In the genomic region with DNA sequence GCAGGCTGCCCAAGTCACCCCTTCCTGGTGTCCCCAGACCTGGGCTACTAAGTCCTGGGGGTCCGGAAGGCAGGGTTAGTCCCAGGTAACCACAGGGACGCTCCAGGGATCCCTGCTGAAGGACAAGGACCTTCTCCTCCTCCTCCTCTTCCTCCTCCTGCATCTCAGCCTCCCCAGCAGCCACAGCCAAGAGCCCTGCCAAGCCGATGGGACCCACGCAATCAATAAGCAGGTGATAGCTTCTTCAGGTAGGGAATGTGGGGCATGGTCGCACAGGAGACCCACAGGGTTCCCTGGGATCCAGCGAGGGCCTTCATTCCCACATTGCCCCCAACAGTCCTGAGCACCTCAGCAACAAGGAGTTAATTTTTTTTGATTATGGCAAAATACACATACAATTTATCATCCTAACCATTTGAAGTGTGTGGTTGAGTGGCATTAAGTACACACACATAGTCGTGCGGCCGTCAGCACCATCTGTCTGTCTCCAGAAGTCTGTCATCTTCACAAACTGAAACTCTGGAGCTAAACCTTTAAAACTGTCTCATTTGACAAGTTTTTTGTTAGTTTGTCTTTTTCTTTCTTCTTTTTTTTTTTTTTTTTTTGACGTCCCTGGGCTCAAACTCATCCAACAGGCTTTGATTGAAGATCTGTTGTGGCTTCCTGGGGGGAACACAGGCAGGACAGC, we compare ENCODE assay signal across 11 cellular contexts. TPM values are rescaled to one million over a fixed set of nuclear protein-coding genes. Genes with fewer than 3 reads are reported as not detected.
DNase-seq lines count a peak whose midpoint lies in the region; ATAC-seq and TF ChIP-seq lines count a peak whose summit lies in the region.
"Had no signal": no experiment of that assay in that cellular context is flagged by ENCODE, and none has a peak within 500 bp of the region (broad histone marks: within the 10 kb centered on the region; RNA-seq: fewer than 3 reads in every experiment).

No MANE protein-coding gene starts in this region.

- peak overlapping the region in 1 of 4 donors; percentile 19 for H3K4me3 Mint-ChIP-seq in CD4-positive, CD25-positive, alpha-beta regulatory T cell
- H3K4me3 Mint-ChIP-seq in activated naive CD8-positive, alpha-beta T cell treated with anti-CD3 and anti-CD28 coated beads, Interleukin-2, amount 10 ng/mL, durations not matched to agents 7 days and 5 days = no peak overlapping the region

- POLR2A ChIA-PET in activated naive CD8-positive, alpha-beta T cell treated with anti-CD3 and anti-CD28 coated beads, Interleukin-2, amount 10 ng/mL, durations not matched to agents 7 days and 5 days (lab: Charles Lee) = no interaction called here

- H3K36me3 ChIP-seq in CD4-positive, CD25-positive, alpha-beta regulatory T cell (ENCODE audit: control insufficient read depth, insufficient read depth, low read length) = no peaks in the 10 kb centered on the region
- H3K36me3 ChIP-seq in DND-41 (ENCODE audit: insufficient read depth, low read length) (no peaks in the 10 kb centered on the region), osteoblast (ENCODE audit: insufficient read depth, low read length) (no peaks in the 10 kb centered on the region)

- DNase-seq in CD4-positive, CD25-positive, alpha-beta regulatory T cell = no peak
- DNase-seq in DND-41 (no peak), osteoblast (ENCODE audit: insufficient read length, low spot score, missing footprints) (peak; percentile 72), COLO668 (lab: John Stamatoyannopoulos, UW; ENCODE audit: unreplicated experiment) (no peak)
- no peak for DNase-seq in activated naive CD8-positive, alpha-beta T cell treated with anti-CD3 and anti-CD28 coated beads, Interleukin-2, amount 10 ng/mL, durations not matched to agents 7 days and 5 days
- DNase-seq: NCI-H526 treated with DMSO at 0.1 percent for 48 hours had no signal

- peak overlapping the region; percentile 31 for H3K9ac ChIP-seq in DND-41 (ENCODE audit: low read depth, low read length)

- H3K79me2 ChIP-seq in DND-41 (ENCODE audit: insufficient read depth, low read length) (no peaks in the 10 kb centered on the region), osteoblast (ENCODE audit: insufficient read depth, low read length) (no peaks in the 10 kb centered on the region)

- H3K9me3 ChIP-seq in CD4-positive, CD25-positive, alpha-beta regulatory T cell (ENCODE audit: control insufficient read depth in 2 of 2, low read length in 2 of 2) = no peaks in the 10 kb centered on the region
- H3K9me3 ChIP-seq in DND-41 (ENCODE audit: insufficient read depth, low read length, severe bottlenecking) = no peaks in the 10 kb centered on the region
- no peaks in the 10 kb centered on the region for H3K9me3 ChIP-seq in osteoblast (ENCODE audit: low read depth, low read length)

- no peak for TF ChIP-seq CTCF in DND-41 (IDR thresholded peaks at IDR 0.05; ENCODE audit: borderline replicate concordance, extremely low read depth, low read length, poor library complexity, severe bottlenecking)
- TF ChIP-seq CTCF in osteoblast (IDR thresholded peaks at IDR 0.05; ENCODE audit: extremely low read depth, low read depth, low read length) = no peak

- H2AFZ ChIP-seq in DND-41 (ENCODE audit: low read depth, low read length) (0 out of 2 replicates have a peak overlapping the region, but pooled peaks have one; percentile 14), osteoblast (ENCODE audit: low read length) (no peak overlapping the region)

- ATAC-seq in CD4-positive, CD25-positive, alpha-beta regulatory T cell (ENCODE audit: low read depth in 2 of 2) = no peak
- no peak for ATAC-seq in DND-41 (ENCODE audit: insufficient read depth, low read depth)
- no peak for ATAC-seq in activated naive CD8-positive, alpha-beta T cell treated with anti-CD3 and anti-CD28 coated beads, Interleukin-2, amount 10 ng/mL, durations not matched to agents 7 days and 5 days (ENCODE audit: low read depth)
- no peak for ATAC-seq in GM21737 (IDR thresholded peaks at IDR 0.05; ENCODE audit: unreplicated experiment)
- ATAC-seq in GM19324 (IDR thresholded peaks at IDR 0.05; ENCODE audit: low FRiP score, unreplicated experiment) = no peak
- ATAC-seq in HG03521 (IDR thresholded peaks at IDR 0.05; ENCODE audit: unreplicated experiment) = no peak

- no peaks in the 10 kb centered on the region for H4K20me1 ChIP-seq in DND-41 (ENCODE audit: insufficient read depth, low read length)
- no peaks in the 10 kb centered on the region for H4K20me1 ChIP-seq in osteoblast (ENCODE audit: insufficient read depth, low read length)

- H3K4me2 ChIP-seq in DND-41 (ENCODE audit: insufficient read depth, low read length) (peak overlapping the region; percentile 14), osteoblast (ENCODE audit: insufficient read depth, low read length) (peak overlapping the region; percentile 10)

- peaks cover 7 to 49% (median 19%) of the 10 kb centered on the region in 4 donors for H3K4me1 Mint-ChIP-seq in CD4-positive, CD25-positive, alpha-beta regulatory T cell
- H3K4me1 Mint-ChIP-seq in activated naive CD8-positive, alpha-beta T cell treated with anti-CD3 and anti-CD28 coated beads, Interleukin-2, amount 10 ng/mL, durations not matched to agents 7 days and 5 days = peaks cover 32% of the 10 kb centered on the region

- H3K27me3 ChIP-seq in CD4-positive, CD25-positive, alpha-beta regulatory T cell (ENCODE audit: control insufficient read depth, insufficient read depth, low read length) = no peaks in the 10 kb centered on the region
- H3K27me3 ChIP-seq in DND-41 (ENCODE audit: insufficient read depth, low read length, poor library complexity) (no peaks in the 10 kb centered on the region), osteoblast (ENCODE audit: insufficient read depth, low read length) (no peaks in the 10 kb centered on the region)

- peaks cover 4% of the 10 kb centered on the region for H3K27me3 Mint-ChIP-seq in CD4-positive, CD25-positive, alpha-beta regulatory T cell
- peaks cover 7% of the 10 kb centered on the region for H3K27me3 Mint-ChIP-seq in activated naive CD8-positive, alpha-beta T cell treated with anti-CD3 and anti-CD28 coated beads, Interleukin-2, amount 10 ng/mL, durations not matched to agents 7 days and 5 days

- H3K9me3 Mint-ChIP-seq in CD4-positive, CD25-positive, alpha-beta regulatory T cell = no peaks in the 10 kb centered on the region
- no peaks in the 10 kb centered on the region for H3K9me3 Mint-ChIP-seq in activated naive CD8-positive, alpha-beta T cell treated with anti-CD3 and anti-CD28 coated beads, Interleukin-2, amount 10 ng/mL, durations not matched to agents 7 days and 5 days

- H3K4me1 ChIP-seq in CD4-positive, CD25-positive, alpha-beta regulatory T cell (ENCODE audit: control insufficient read depth, insufficient read depth, low read length, poor library complexity, severe bottlenecking) = peaks cover 51% of the 10 kb centered on the region
- peaks cover 57% of the 10 kb centered on the region for H3K4me1 ChIP-seq in DND-41 (ENCODE audit: insufficient read depth, low read length)
- H3K4me1 ChIP-seq in osteoblast (ENCODE audit: insufficient read depth, low read length) = peaks cover 50% of the 10 kb centered on the region

- H3K27ac ChIP-seq in CD4-positive, CD25-positive, alpha-beta regulatory T cell (ENCODE audit: insufficient read depth, low read length, poor library complexity, severe bottlenecking) = no peak overlapping the region
- H3K27ac ChIP-seq in DND-41 (ENCODE audit: low read length) (peak overlapping the region; percentile 82), osteoblast (ENCODE audit: low read depth, low read length) (peak overlapping the region; percentile 54)

- H3K27ac Mint-ChIP-seq in CD4-positive, CD25-positive, alpha-beta regulatory T cell = peak overlapping the region in 2 of 3 donors; percentile 56 to 62
- peak overlapping the region; percentile 42 for H3K27ac Mint-ChIP-seq in activated naive CD8-positive, alpha-beta T cell treated with anti-CD3 and anti-CD28 coated beads, Interleukin-2, amount 10 ng/mL, durations not matched to agents 7 days and 5 days

- H3K4me3 ChIP-seq in CD4-positive, CD25-positive, alpha-beta regulatory T cell (ENCODE audit: low read depth, low read length) = no peak overlapping the region
- H3K4me3 ChIP-seq in DND-41 (ENCODE audit: low read depth in 1 of 2, low read length in 2 of 2) (no peak overlapping the region), osteoblast (ENCODE audit: insufficient read depth, low read length) (no peak overlapping the region)

- no peaks in the 10 kb centered on the region for H3K36me3 Mint-ChIP-seq in CD4-positive, CD25-positive, alpha-beta regulatory T cell
- no peaks in the 10 kb centered on the region for H3K36me3 Mint-ChIP-seq in activated naive CD8-positive, alpha-beta T cell treated with anti-CD3 and anti-CD28 coated beads, Interleukin-2, amount 10 ng/mL, durations not matched to agents 7 days and 5 days

RNA-seq across cellular contexts. Expression of a gene that starts 12.1 kb away (rescaled TPM):
- total RNA-seq in CD4-positive, CD25-positive, alpha-beta regulatory T cell = 0.39 TPM
- polyA plus RNA-seq in CD4-positive, CD25-positive, alpha-beta regulatory T cell = under 1 TPM in 3 of 4 donors, not detected in 1; 0.30 to 0.39 (median 0.38) TPM
- total RNA-seq in activated naive CD8-positive, alpha-beta T cell treated with anti-CD3 and anti-CD28 coated beads, Interleukin-2, amount 10 ng/mL, durations not matched to agents 7 days and 5 days = under 1 TPM; 0.25 to 0.91 TPM
- 0.59 and 0.72 TPM in 2 replicates for total RNA-seq in osteoblast
- total RNA-seq: glomerular endothelial cell, lung microvascular endothelial cell had no signal

RNA-seq across cellular contexts. Expression of a gene that starts 18.0 kb away (rescaled TPM):
- total RNA-seq in CD4-positive, CD25-positive, alpha-beta regulatory T cell = 4.8 TPM
- under 1 TPM in 3 of 4 donors, not detected in 1; 0.15 to 0.71 (median 0.31) TPM for polyA plus RNA-seq in CD4-positive, CD25-positive, alpha-beta regulatory T cell
- total RNA-seq in activated naive CD8-positive, alpha-beta T cell treated with anti-CD3 and anti-CD28 coated beads, Interleukin-2, amount 10 ng/mL, durations not matched to agents 7 days and 5 days = 1 to 10 TPM; 2.1 to 4.0 TPM
- 8.5 and 15.6 TPM in 2 replicates for total RNA-seq in osteoblast
- total RNA-seq: lung microvascular endothelial cell had no signal
